ENCODE assay signal across 9 cellular contexts in the genomic region with DNA sequence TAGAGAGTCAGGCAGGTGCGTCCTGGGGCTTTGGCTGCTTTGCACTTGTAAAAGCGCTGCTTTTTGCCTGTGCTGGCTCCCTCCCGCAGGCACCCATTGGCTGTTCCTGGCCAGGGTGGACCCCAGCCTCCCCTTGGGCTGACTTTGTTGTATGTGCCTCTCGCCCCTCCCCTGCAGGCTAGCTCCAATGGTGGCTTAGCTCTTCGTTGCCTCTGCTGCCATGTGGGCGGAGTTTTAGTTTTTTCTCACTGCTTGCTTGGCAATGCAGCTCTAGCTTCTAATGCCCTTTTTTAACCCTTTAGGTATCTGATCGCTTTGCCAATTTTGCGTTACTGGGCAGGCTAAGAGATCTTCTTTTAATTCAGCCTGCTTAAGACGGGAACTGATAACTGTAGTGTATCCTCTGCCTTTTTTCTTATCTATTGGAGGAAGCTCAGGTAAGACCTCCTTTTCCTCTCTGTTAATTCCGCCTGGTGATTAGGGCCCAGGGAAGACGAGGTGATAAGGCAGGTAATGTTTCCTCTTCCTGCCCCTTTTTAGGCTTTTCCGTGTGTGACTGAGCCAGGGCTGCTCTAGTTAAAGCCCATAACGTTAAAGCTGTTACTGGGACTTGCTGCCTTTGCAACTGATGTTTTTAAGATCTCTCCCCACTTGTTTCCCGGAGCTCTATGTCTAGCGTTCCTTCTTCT. TPM values are rescaled to one million over a fixed set of nuclear protein-coding genes. Genes with fewer than 3 reads are reported as not detected.
DNase-seq lines count a peak whose midpoint lies in the region; ATAC-seq and TF ChIP-seq lines count a peak whose summit lies in the region.
"Had no signal": no experiment of that assay in that cellular context is flagged by ENCODE, and none has a peak within 500 bp of the region (broad histone marks: within the 10 kb centered on the region; RNA-seq: fewer than 3 reads in every experiment).

No MANE protein-coding gene starts in this region.

- H3K36me3 ChIP-seq in HUES64 (ENCODE audit: insufficient read depth, low read length): no peaks in the 10 kb centered on the region
- no peaks in the 10 kb centered on the region for H3K36me3 ChIP-seq in mesendoderm (ENCODE audit: control insufficient read depth, insufficient read depth, low read length)
- H3K36me3 ChIP-seq: adrenal gland had no signal

- H3K27ac Mint-ChIP-seq in activated naive CD8-positive, alpha-beta T cell treated with anti-CD3 and anti-CD28 coated beads for 36 hours: no peak overlapping the region
- H3K27ac Mint-ChIP-seq in activated T-helper 1 cell treated with anti-CD3 and anti-CD28 coated beads, Interleukin-12 subunit alpha, Interleukin-12 subunit beta, Interleukin-2, Interleukin-4 antibody, amounts not matched to agents 30 ng/mL and 10 ng/mL and 1 ng/mL, durations not matched to agents 14 hours and 24 hours and 36 hours: no peak overlapping the region

- H3K27me3 ChIP-seq in HUES64 (ENCODE audit: insufficient read depth, low read length): no peaks in the 10 kb centered on the region
- H3K27me3 ChIP-seq in mesendoderm (ENCODE audit: insufficient read depth, low read length, poor library complexity): no peaks in the 10 kb centered on the region
- H3K27me3 ChIP-seq: adrenal gland had no signal

- H2BK15ac ChIP-seq in mesendoderm (replicated peaks; ENCODE audit: low read depth): no peak overlapping the region

- no peak overlapping the region for H3K18ac ChIP-seq in mesendoderm (ENCODE audit: low read length)

- ATAC-seq in GM21447 (IDR thresholded peaks at IDR 0.05; ENCODE audit: unreplicated experiment): no peak

- H3K27ac ChIP-seq in C4-2B: peak overlapping the region; percentile 91
- peak overlapping the region; percentile 67 for H3K27ac ChIP-seq in HUES64 (ENCODE audit: low read depth, low read length)
- no peak overlapping the region for H3K27ac ChIP-seq in mesendoderm (ENCODE audit: low read depth, low read length)
- H3K27ac ChIP-seq: adrenal gland had no signal

- WGBS in HUES64: 44% methylated on average over 15 of the region's 15 CpGs
- no CpG with 5 or more reads among the region's 15 CpGs for WGBS in mesendoderm (ENCODE audit: extremely low coverage, insufficient coverage, low lambda C conversion rate)

- intact Hi-C loops in activated T-helper 1 cell treated with anti-CD3 and anti-CD28 coated beads, Interleukin-12 subunit alpha, Interleukin-12 subunit beta, Interleukin-2, Interleukin-4 antibody, amounts not matched to agents 30 ng/mL and 10 ng/mL and 1 ng/mL, durations not matched to agents 14 hours and 24 hours and 36 hours (cut with micrococcal nuclease): no loop called here

- no peaks in the 10 kb centered on the region for H3K9me3 Mint-ChIP-seq in activated naive CD8-positive, alpha-beta T cell treated with anti-CD3 and anti-CD28 coated beads for 36 hours
- H3K9me3 Mint-ChIP-seq in activated T-helper 1 cell treated with anti-CD3 and anti-CD28 coated beads, Interleukin-12 subunit alpha, Interleukin-12 subunit beta, Interleukin-2, Interleukin-4 antibody, amounts not matched to agents 30 ng/mL and 10 ng/mL and 1 ng/mL, durations not matched to agents 14 hours and 24 hours and 36 hours: no peaks in the 10 kb centered on the region

- peaks cover 5% of the 10 kb centered on the region for H3K27me3 Mint-ChIP-seq in activated naive CD8-positive, alpha-beta T cell treated with anti-CD3 and anti-CD28 coated beads for 36 hours
- H3K27me3 Mint-ChIP-seq in activated T-helper 1 cell treated with anti-CD3 and anti-CD28 coated beads, Interleukin-12 subunit alpha, Interleukin-12 subunit beta, Interleukin-2, Interleukin-4 antibody, amounts not matched to agents 30 ng/mL and 10 ng/mL and 1 ng/mL, durations not matched to agents 14 hours and 24 hours and 36 hours (ENCODE audit: insufficient read depth): peaks cover 6% of the 10 kb centered on the region

- peak overlapping the region; percentile 81 for H3K56ac ChIP-seq in mesendoderm (ENCODE audit: low read length)

- DNase-seq in activated naive CD8-positive, alpha-beta T cell treated with anti-CD3 and anti-CD28 coated beads for 36 hours: peak; percentile 40
- DNase-seq in mesendoderm (peak; percentile 97), ureter (ENCODE audit: low spot score) (no peak)
- no peak for DNase-seq in NK-92 treated with Interleukin-12 subunit alpha and Interleukin-12 subunit beta, amount 100 ng/mL, for 24 hours (lab: John Stamatoyannopoulos, UW)
- DNase-seq in activated T-helper 1 cell treated with anti-CD3 and anti-CD28 coated beads, Interleukin-12 subunit alpha, Interleukin-12 subunit beta, Interleukin-2, Interleukin-4 antibody, amounts not matched to agents 30 ng/mL and 10 ng/mL and 1 ng/mL, durations not matched to agents 14 hours and 24 hours and 36 hours (ENCODE audit: low spot score): no peak

- no peaks in the 10 kb centered on the region for H3K79me2 ChIP-seq in mesendoderm (ENCODE audit: control insufficient read depth, insufficient read depth, low read length)

- H3K23ac ChIP-seq in mesendoderm (ENCODE audit: low read length): peak overlapping the region; percentile 31

- H2BK5ac ChIP-seq in mesendoderm (ENCODE audit: low read length): no peak overlapping the region

- H2BK120ac ChIP-seq in mesendoderm (ENCODE audit: low read depth, low read length): no peak overlapping the region

- peak overlapping the region; percentile 75 for H3K9ac ChIP-seq in HUES64 (ENCODE audit: low read depth, low read length)
- peak overlapping the region; percentile 14 for H3K9ac ChIP-seq in mesendoderm (ENCODE audit: low read length)

- H3K4me1 Mint-ChIP-seq in activated naive CD8-positive, alpha-beta T cell treated with anti-CD3 and anti-CD28 coated beads for 36 hours: peaks cover 22% of the 10 kb centered on the region
- H3K4me1 Mint-ChIP-seq in activated T-helper 1 cell treated with anti-CD3 and anti-CD28 coated beads, Interleukin-12 subunit alpha, Interleukin-12 subunit beta, Interleukin-2, Interleukin-4 antibody, amounts not matched to agents 30 ng/mL and 10 ng/mL and 1 ng/mL, durations not matched to agents 14 hours and 24 hours and 36 hours (ENCODE audit: low read depth): peaks cover 15% of the 10 kb centered on the region

- H3K4me3 ChIP-seq in HUES64 (ENCODE audit: low read length) (peak overlapping the region; percentile 65), mesendoderm (ENCODE audit: low read length) (peak overlapping the region; percentile 14)
- H3K4me3 ChIP-seq: adrenal gland had no signal

- H3K79me1 ChIP-seq in mesendoderm (ENCODE audit: low read length): no peaks in the 10 kb centered on the region

- TF ChIP-seq CTCF in C4-2B (conservative IDR thresholded peaks at IDR 0.05): no peak

- no peak overlapping the region for H4K8ac ChIP-seq in mesendoderm (ENCODE audit: low read depth, low read length)

- no peak overlapping the region for H2AK5ac ChIP-seq in mesendoderm (ENCODE audit: low read length)

- H3K4me1 ChIP-seq in HUES64 (ENCODE audit: insufficient read depth, low read length) (peaks cover 45% of the 10 kb centered on the region), mesendoderm (ENCODE audit: control insufficient read depth, low read depth, low read length) (no peaks in the 10 kb centered on the region)

- H4K5ac ChIP-seq in mesendoderm (ENCODE audit: low read length): peak overlapping the region; percentile 86

- H3K4me2 ChIP-seq in mesendoderm (ENCODE audit: low read length): peak overlapping the region; percentile 70

- peak overlapping the region; percentile 46 for H3K4me3 Mint-ChIP-seq in activated naive CD8-positive, alpha-beta T cell treated with anti-CD3 and anti-CD28 coated beads for 36 hours
- H3K4me3 Mint-ChIP-seq in activated T-helper 1 cell treated with anti-CD3 and anti-CD28 coated beads, Interleukin-12 subunit alpha, Interleukin-12 subunit beta, Interleukin-2, Interleukin-4 antibody, amounts not matched to agents 30 ng/mL and 10 ng/mL and 1 ng/mL, durations not matched to agents 14 hours and 24 hours and 36 hours: no peak overlapping the region

- no peaks in the 10 kb centered on the region for H3K9me3 ChIP-seq in HUES64 (ENCODE audit: insufficient read depth, low read depth, low read length)
- H3K9me3 ChIP-seq: adrenal gland had no signal

- H3K4ac ChIP-seq in mesendoderm (ENCODE audit: low read depth, low read length): no peak overlapping the region

- no peaks in the 10 kb centered on the region for H3K36me3 Mint-ChIP-seq in activated naive CD8-positive, alpha-beta T cell treated with anti-CD3 and anti-CD28 coated beads for 36 hours
- no peaks in the 10 kb centered on the region for H3K36me3 Mint-ChIP-seq in activated T-helper 1 cell treated with anti-CD3 and anti-CD28 coated beads, Interleukin-12 subunit alpha, Interleukin-12 subunit beta, Interleukin-2, Interleukin-4 antibody, amounts not matched to agents 30 ng/mL and 10 ng/mL and 1 ng/mL, durations not matched to agents 14 hours and 24 hours and 36 hours (ENCODE audit: low read depth)

RNA-seq across cellular contexts. Expression of gene GLYATL1, which starts 11.8 kb away (rescaled TPM):
- polyA plus RNA-seq in HUES64 (2013, experiment 1 of 2): 6.1 TPM
- polyA plus RNA-seq in HUES64 (2013, experiment 2 of 2): 9.1 TPM
- total RNA-seq in activated naive CD8-positive, alpha-beta T cell treated with anti-CD3 and anti-CD28 coated beads for 36 hours: 1 to 10 TPM in 1 of 2 experiments, under 1 TPM in 1; 0.52 to 1.3 TPM
- 3.5 TPM for polyA plus RNA-seq in mesendoderm (2013, experiment 1 of 2)
- 3.5 TPM for polyA plus RNA-seq in mesendoderm (2013, experiment 2 of 2)
- 2.4 TPM for total RNA-seq in ureter
- total RNA-seq in activated T-helper 1 cell treated with anti-CD3 and anti-CD28 coated beads, Interleukin-12 subunit alpha, Interleukin-12 subunit beta, Interleukin-2, Interleukin-4 antibody, amounts not matched to agents 30 ng/mL and 10 ng/mL and 1 ng/mL, durations not matched to agents 14 hours and 24 hours and 36 hours: not detected in 2 replicates

Comparison
In these comparisons a context has a peak if more than half of its experiments do, and no peak if none do; other contexts are left out.
1. DNase-seq: peak in activated naive CD8-positive, alpha-beta T cell treated with anti-CD3 and anti-CD28 coated beads for 36 hours (single experiment) and mesendoderm (single experiment); none in NK-92 treated with Interleukin-12 subunit alpha and Interleukin-12 subunit beta, amount 100 ng/mL, for 24 hours (single experiment), ureter (single experiment) and activated T-helper 1 cell treated with anti-CD3 and anti-CD28 coated beads, Interleukin-12 subunit alpha, Interleukin-12 subunit beta, Interleukin-2, Interleukin-4 antibody, amounts not matched to agents 30 ng/mL and 10 ng/mL and 1 ng/mL, durations not matched to agents 14 hours and 24 hours and 36 hours (single experiment).